23 cellular contexts compared by ENCODE assay signal in the genomic region with DNA sequence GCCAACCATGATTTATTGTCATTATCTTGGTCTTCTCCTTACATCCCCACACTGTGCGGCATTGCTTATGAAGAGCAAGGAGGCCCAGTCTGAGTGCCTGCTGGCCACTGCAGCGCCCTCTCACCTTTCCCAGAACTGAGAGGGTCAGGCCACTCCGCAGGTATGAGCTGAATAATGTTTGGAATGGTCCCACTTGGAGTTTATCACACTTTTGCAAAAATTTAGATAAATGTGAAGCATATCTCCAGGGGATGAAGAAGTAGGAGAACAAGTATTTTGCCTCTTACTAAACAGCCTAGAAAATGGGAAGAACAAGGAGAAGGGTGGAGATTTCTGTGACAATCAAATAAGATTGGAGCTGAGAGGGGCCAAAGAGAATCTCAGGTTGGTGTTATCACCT.
"Had no signal": no experiment of that assay in that cellular context is flagged by ENCODE, and none has a peak within 500 bp of the region (broad histone marks: within the 10 kb centered on the region; RNA-seq: fewer than 3 reads in every experiment).

No MANE protein-coding gene starts in this region.

- H3K36me3 ChIP-seq: SJSA1 had no signal

- H3K27ac Mint-ChIP-seq: IgD-negative memory B cell had no signal

- H3K9ac ChIP-seq: KMS-11 had no signal

- H3K4me3 ChIP-seq: K562, SJSA1, SK-N-MC had no signal

- H3K27ac ChIP-seq: KMS-11, SJSA1, SK-N-MC had no signal

- H3K9me3 ChIP-seq: SJSA1 had no signal

- DNase-seq: Kasumi-1, MM.1S, NCI-H1092 treated with DMSO at 0.1 percent for 48 hours, NCI-H1436, NCI-H187, NCI-H2029, NCI-H2081 treated with DMSO at 0.1 percent for 48 hours, NCI-H2171, NCI-H226, NCI-H446, NCI-H510A, NCI-H524 treated with DMSO at 0.1 percent for 48 hours, NCI-H69, NCI-H774, PC-3, Right ventricle myocardium superior, SIG-M5 had no signal

- H3K4me3 Mint-ChIP-seq: IgD-negative memory B cell had no signal

- H3K27me3 ChIP-seq: SJSA1 had no signal

- H3K27me3 Mint-ChIP-seq: IgD-negative memory B cell had no signal

- H3K4me1 Mint-ChIP-seq: IgD-negative memory B cell had no signal

- H3K9me3 Mint-ChIP-seq: IgD-negative memory B cell had no signal

- H3K4me2 ChIP-seq: KMS-11 had no signal

- ATAC-seq: K562, Panc1, PC-3 had no signal
